23 cellular contexts compared by ENCODE assay signal in genomic region chr10:102069066-102069465, GRCh38. TPM values are rescaled to one million over a fixed set of nuclear protein-coding genes. Genes with fewer than 3 reads are reported as not detected.
A peak's percentile ranks its signal among the peaks of the same experiment; 100 is the strongest.
DNase-seq lines count a peak whose midpoint lies in the region; ATAC-seq, FAIRE-seq and TF ChIP-seq lines count a peak whose summit lies in the region.
"Had no signal": no experiment of that assay in that cellular context is flagged by ENCODE, and none has a peak within 500 bp of the region (broad histone marks: within the 10 kb centered on the region; RNA-seq: fewer than 3 reads in every experiment).

No MANE protein-coding gene starts in this region.

- DNase-seq in T-helper 2 cell treated with Interferon-gamma antibody and Interleukin-4, amounts not matched to agents 5 μg/mL and 100 μg/mL, for 36 hours (ENCODE audit: low spot score) = no peak
- no peak for DNase-seq in T-helper 2 cell
- no peak for DNase-seq in GM12891 (ENCODE audit: insufficient read length, low spot score)
- DNase-seq in T-cell = no peak
- no peak for DNase-seq in memory B cell (ENCODE audit: low spot score in 2 of 2)
- DNase-seq in NCI-H1436 treated with DMSO at 0.1 percent for 48 hours (lab: John Stamatoyannopoulos, UW) = no peak
- DNase-seq: activated CD4-positive, CD25-positive, alpha-beta regulatory T cell; activated gamma-delta T cell treated with Interleukin-2 at 50 U/mL for 16 hours; BE2C; EL; foreskin fibroblast; hypothalamus; NCI-H1694; NCI-H526 treated with DMSO at 0.1 percent for 48 hours; SHP77; stimulated activated CD4-positive, alpha-beta T cell treated with anti-CD3 and anti-CD28 coated beads, Interleukin-12 subunit alpha, Interleukin-12 subunit beta, amount 100 ng/mL, for 4 hours had no signal

- no peak for FAIRE-seq in GM12891 (lab: Jason Lieb, UNC)
- FAIRE-seq: A204.1, D721Med, islet of Langerhans had no signal

- H3K4me1 Mint-ChIP-seq in T-helper 2 cell treated with Interferon-gamma antibody and Interleukin-4, amounts not matched to agents 5 μg/mL and 100 μg/mL, for 36 hours (ENCODE audit: low read depth) = peaks cover 18% of the 10 kb centered on the region
- H3K4me1 Mint-ChIP-seq in T-cell = peaks cover 35 to 38% (median 37%) of the 10 kb centered on the region in 3 donors
- peaks cover 22% of the 10 kb centered on the region for H3K4me1 Mint-ChIP-seq in memory B cell

- 0 out of 2 replicates have a peak, but pooled peaks have one; percentile 4 for TF ChIP-seq POLR2A in GM12891 (IDR thresholded peaks at IDR 0.05; ENCODE audit: low read depth, low read length)

- CTCF ChIA-PET in T-cell (lab: Charles Lee) = no interaction called here

- no peaks in the 10 kb centered on the region for H3K9me3 Mint-ChIP-seq in T-helper 2 cell treated with Interferon-gamma antibody and Interleukin-4, amounts not matched to agents 5 μg/mL and 100 μg/mL, for 36 hours
- no peaks in the 10 kb centered on the region for H3K9me3 Mint-ChIP-seq in T-cell
- H3K9me3 Mint-ChIP-seq in memory B cell = no peaks in the 10 kb centered on the region
- H3K9me3 Mint-ChIP-seq: central memory CD8-positive, alpha-beta T cell; T-helper 1 cell treated with Interleukin-12 subunit alpha and Interleukin-12 subunit beta and Interleukin-4 antibody, amounts not matched to agents 30 μg/mL and 1 μg/mL, for 36 hours had no signal

- no peaks in the 10 kb centered on the region for H3K27me3 Mint-ChIP-seq in T-helper 2 cell treated with Interferon-gamma antibody and Interleukin-4, amounts not matched to agents 5 μg/mL and 100 μg/mL, for 36 hours (ENCODE audit: low read depth)
- H3K27me3 Mint-ChIP-seq in T-cell (no peaks in the 10 kb centered on the region), memory B cell (no peaks in the 10 kb centered on the region)
- H3K27me3 Mint-ChIP-seq: central memory CD8-positive, alpha-beta T cell had no signal

- POLR2A ChIA-PET in T-cell (lab: Charles Lee) = interaction anchor here in 1 of 2 donors (0.6 kb wide), 2 partner anchors 9 to 44 kb away, joined by 3 to 12 read pairs; no protein-coding TSS in a partner anchor

- ATAC-seq in T-cell (replicated peaks in 1 of 4) (no peak), memory B cell (ENCODE audit: low read depth) (no peak), HG03521 (IDR thresholded peaks at IDR 0.05; ENCODE audit: unreplicated experiment) (no peak), GM18867 (IDR thresholded peaks at IDR 0.05; ENCODE audit: unreplicated experiment) (no peak)

- H3K4me3 Mint-ChIP-seq in T-helper 2 cell treated with Interferon-gamma antibody and Interleukin-4, amounts not matched to agents 5 μg/mL and 100 μg/mL, for 36 hours = no peak overlapping the region
- H3K4me3 Mint-ChIP-seq in T-cell = no peak overlapping the region
- no peak overlapping the region for H3K4me3 Mint-ChIP-seq in memory B cell
- H3K4me3 Mint-ChIP-seq: central memory CD8-positive, alpha-beta T cell; T-helper 1 cell treated with Interleukin-12 subunit alpha and Interleukin-12 subunit beta and Interleukin-4 antibody, amounts not matched to agents 30 μg/mL and 1 μg/mL, for 36 hours had no signal

- peaks cover 7% of the 10 kb centered on the region for H3K36me3 Mint-ChIP-seq in T-helper 2 cell treated with Interferon-gamma antibody and Interleukin-4, amounts not matched to agents 5 μg/mL and 100 μg/mL, for 36 hours (ENCODE audit: low read depth)
- H3K36me3 Mint-ChIP-seq in T-cell (peaks cover 3% of the 10 kb centered on the region), memory B cell (peaks cover 2% of the 10 kb centered on the region)

- peak overlapping the region; percentile 39 for H3K27ac Mint-ChIP-seq in T-helper 2 cell treated with Interferon-gamma antibody and Interleukin-4, amounts not matched to agents 5 μg/mL and 100 μg/mL, for 36 hours
- H3K27ac Mint-ChIP-seq in T-cell = peak overlapping the region; percentile 36 to 45
- peak overlapping the region; percentile 69 for H3K27ac Mint-ChIP-seq in memory B cell
- H3K27ac Mint-ChIP-seq: T-helper 1 cell treated with Interleukin-12 subunit alpha and Interleukin-12 subunit beta and Interleukin-4 antibody, amounts not matched to agents 30 μg/mL and 1 μg/mL, for 36 hours had no signal

TF ChIP-seq in GM12891, 5 proteins besides CTCF, POLR2A, EP300 and RAD21:
- TF ChIP-seq SPI1 (IDR thresholded peaks at IDR 0.05; ENCODE audit: low read depth, low read length) (no peak), POLR2AphosphoS5 (IDR thresholded peaks at IDR 0.05; ENCODE audit: low read depth, low read length) (no peak; the same call in 1 of the 2 replicates), POU2F2 (IDR thresholded peaks at IDR 0.05; ENCODE audit: low read depth, low read length) (no peak), PAX5 (IDR thresholded peaks at IDR 0.05; ENCODE audit: insufficient read depth, low read length, severe bottlenecking) (no peak), TAF1 (IDR thresholded peaks at IDR 0.05; ENCODE audit: low read depth, low read length) (no peak)

RNA-seq across cellular contexts. Expression of gene HPS6, which starts 3.9 kb away (rescaled TPM):
- 10.1 TPM for polyA plus RNA-seq in GM12891 (2012; ENCODE audit: low read depth, missing spikeins)
- total RNA-seq in T-cell = 10 to 100 TPM; 12.5 to 33.4 (median 26.7) TPM

RNA-seq across cellular contexts. Expression of gene ARMH3, which starts 13.1 kb away (rescaled TPM):
- 15.8 TPM for polyA plus RNA-seq in GM12891 (2012; ENCODE audit: low read depth, missing spikeins)
- 10 to 100 TPM; 26.4 to 30.0 (median 27.2) TPM for total RNA-seq in T-cell

RNA-seq across cellular contexts. Expression of gene LDB1, which starts 51.1 kb away (rescaled TPM):
- polyA plus RNA-seq in GM12891 (2012; ENCODE audit: low read depth, missing spikeins) = 34.0 TPM
- total RNA-seq in T-cell = 100 to 1,000 TPM; 120 to 147 (median 126) TPM
